ENCODE assay signal across 33 cellular contexts in genomic region chr1:42004322-42004721, GRCh38.
"Had no signal": no experiment of that assay in that cellular context is flagged by ENCODE, and none has a peak within 500 bp of the region (broad histone marks: within the 10 kb centered on the region; RNA-seq: fewer than 3 reads in every experiment).

No MANE protein-coding gene starts in this region.

- H3K4me1 ChIP-seq: body of pancreas, breast epithelium had no signal

- FAIRE-seq: astrocyte, colon, TTC549 had no signal

- H3K27me3 ChIP-seq: adrenal gland, body of pancreas, brain microvascular endothelial cell, breast epithelium had no signal

- H3K27ac ChIP-seq: adrenal gland, body of pancreas, brain microvascular endothelial cell, breast epithelium, VCaP had no signal

- H3K9me3 ChIP-seq: adrenal gland, body of pancreas, breast epithelium had no signal

- ATAC-seq: activated CD8-positive, alpha-beta T cell treated with anti-CD3 and anti-CD28 coated beads for 36 hours; activated naive CD4-positive, alpha-beta T cell treated with anti-CD3 and anti-CD28 coated beads, Interleukin-2, amount 50 U/mL, for 72 hours; activated T-cell treated with anti-CD3 and anti-CD28 coated beads, Interleukin-2, amount 50 U/mL, for 4 hours; activated T-cell treated with anti-CD3 and anti-CD28 coated beads, Interleukin-2, amount 50 U/mL, for 72 hours; activated T-helper 17 cell treated with anti-CD3 and anti-CD28 coated beads, Interleukin-2, amount 50 U/mL, for 72 hours; body of pancreas had no signal

- H3K36me3 ChIP-seq: adrenal gland, brain microvascular endothelial cell, breast epithelium had no signal

- H3K4me3 ChIP-seq: adrenal gland, body of pancreas, breast epithelium had no signal

- DNase-seq: activated B cell treated with CpG ODN at 0.5 μM for 24 hours; activated CD4-positive, alpha-beta memory T cell treated with anti-CD3 and anti-CD28 coated beads for 36 hours; activated CD4-positive, alpha-beta T cell treated with anti-CD3 and anti-CD28 coated beads for 48 hours; activated CD4-positive, alpha-beta T cell treated with anti-CD3 and anti-CD28 coated beads, Interleukin-2, amount 50 U/mL, for 1 hour; activated CD4-positive, alpha-beta T cell treated with anti-CD3 and anti-CD28 coated beads, Interleukin-2, amount 50 U/mL, for 4 hours; activated CD4-positive, CD25-positive, alpha-beta regulatory T cell treated with anti-CD3 and anti-CD28 coated beads, Interleukin-2, amount 50 U/mL, for 72 hours; activated CD8-positive, alpha-beta memory T cell treated with anti-CD3 and anti-CD28 coated beads, Interleukin-2, amount 50 U/mL, for 4 hours; activated CD8-positive, alpha-beta T cell treated with anti-CD3 and anti-CD28 coated beads for 36 hours; activated effector memory CD4-positive, alpha-beta T cell treated with anti-CD3 and anti-CD28 coated beads, Interleukin-2, amount 50 U/mL, for 16 hours; activated gamma-delta T cell treated with Interleukin-2 at 50 U/mL for 16 hours; activated naive CD4-positive, alpha-beta T cell; activated naive CD4-positive, alpha-beta T cell treated with anti-CD3 and anti-CD28 coated beads for 36 hours; activated naive CD4-positive, alpha-beta T cell treated with anti-CD3 and anti-CD28 coated beads, Interleukin-2, amount 50 U/mL, for 16 hours; activated naive CD8-positive, alpha-beta T cell treated with anti-CD3 and anti-CD28 coated beads for 36 hours; activated T-cell treated with anti-CD3 and anti-CD28 coated beads for 4 hours; activated T-cell treated with anti-CD3 and anti-CD28 coated beads, Interleukin-2, amount 50 U/mL, for 1 hour; activated T-cell treated with anti-CD3 and anti-CD28 coated beads, Interleukin-2, amount 50 U/mL, for 4 hours; activated T-cell treated with anti-CD3 and anti-CD28 coated beads, Interleukin-2, amount 50 U/mL, for 72 hours; adrenal gland; amniotic stem cell; aorta; body of pancreas; brain microvascular endothelial cell; central memory CD4-positive, alpha-beta T cell; T-helper 2 cell; T-helper 9 cell had no signal
